24 cellular contexts compared by ENCODE assay signal in genomic region chr16:14618566-14618965, GRCh38.
"Had no signal": no experiment of that assay in that cellular context is flagged by ENCODE, and none has a peak within 500 bp of the region (broad histone marks: within the 10 kb centered on the region; RNA-seq: fewer than 3 reads in every experiment).

No MANE protein-coding gene starts in this region.

- H3K27me3 ChIP-seq: colonic mucosa, dorsolateral prefrontal cortex, esophagus muscularis mucosa, esophagus squamous epithelium, foreskin keratinocyte, gastrocnemius medialis, gastroesophageal sphincter, heart left ventricle, heart right ventricle had no signal

- H3K27me3 Mint-ChIP-seq: dendritic cell treated with granulocyte-macrophage colony-stimulating factor and Interleukin-4, amounts not matched to agents 40 ng/mL and 50 ng/mL, for 4 days; effector memory CD8-positive, alpha-beta T cell had no signal

- H3K4me1 Mint-ChIP-seq: endodermal cell had no signal

- H3K9me3 Mint-ChIP-seq: dendritic cell treated with granulocyte-macrophage colony-stimulating factor and Interleukin-4, amounts not matched to agents 40 ng/mL and 50 ng/mL, for 4 days; effector memory CD8-positive, alpha-beta T cell; endodermal cell had no signal

- H3K4me1 ChIP-seq: colonic mucosa, esophagus muscularis mucosa, esophagus squamous epithelium, foreskin keratinocyte, gastrocnemius medialis, gastroesophageal sphincter, heart left ventricle, heart right ventricle had no signal

- H3K9me3 ChIP-seq: colonic mucosa, esophagus muscularis mucosa, esophagus squamous epithelium, gastrocnemius medialis, gastroesophageal sphincter, heart left ventricle, heart right ventricle had no signal

- ATAC-seq: effector memory CD8-positive, alpha-beta T cell; esophagus mucosa; foreskin keratinocyte; gastroesophageal sphincter; heart left ventricle; heart right ventricle had no signal

- DNase-seq: colonic mucosa; cortex of kidney; dermis blood vessel endothelial cell; dorsolateral prefrontal cortex; effector CD4-positive, alpha-beta T cell; effector CD8-positive, alpha-beta T cell; effector memory CD4-positive, alpha-beta T cell; effector memory CD8-positive, alpha-beta T cell; endodermal cell; erythroblast; esophagus squamous epithelium; foreskin fibroblast; foreskin keratinocyte; foreskin melanocyte; gastrocnemius medialis; glutamatergic neuron; heart left ventricle; heart right ventricle had no signal

- H3K4me3 Mint-ChIP-seq: dendritic cell treated with granulocyte-macrophage colony-stimulating factor and Interleukin-4, amounts not matched to agents 40 ng/mL and 50 ng/mL, for 4 days; effector memory CD8-positive, alpha-beta T cell; endodermal cell had no signal

- H3K4me3 ChIP-seq: colonic mucosa, coronary artery, dorsolateral prefrontal cortex, esophagus muscularis mucosa, esophagus squamous epithelium, gastrocnemius medialis, gastroesophageal sphincter, heart left ventricle, heart right ventricle had no signal

- H3K27ac Mint-ChIP-seq: dendritic cell treated with granulocyte-macrophage colony-stimulating factor and Interleukin-4, amounts not matched to agents 40 ng/mL and 50 ng/mL, for 4 days; effector memory CD8-positive, alpha-beta T cell; endodermal cell had no signal

- H3K27ac ChIP-seq: colonic mucosa, coronary artery, dorsolateral prefrontal cortex, epithelial cell of prostate, esophagus muscularis mucosa, esophagus squamous epithelium, foreskin keratinocyte, gastrocnemius medialis, gastroesophageal sphincter, heart left ventricle, heart right ventricle had no signal
